1 cellular context compared by ENCODE assay signal in genomic region chr16:89316701-89317100, GRCh38.
TF ChIP-seq lines count a peak whose summit lies in the region.

No MANE protein-coding gene starts in this region.

TF ChIP-seq in HEK293, 187 proteins besides CTCF, POLR2A, EP300 and RAD21 (continued from another document):
- no peak for TF ChIP-seq ZNF394 (tag by site-specific recombination; IDR thresholded peaks at IDR 0.05; ENCODE audit: borderline replicate concordance)
